In the genomic region with DNA sequence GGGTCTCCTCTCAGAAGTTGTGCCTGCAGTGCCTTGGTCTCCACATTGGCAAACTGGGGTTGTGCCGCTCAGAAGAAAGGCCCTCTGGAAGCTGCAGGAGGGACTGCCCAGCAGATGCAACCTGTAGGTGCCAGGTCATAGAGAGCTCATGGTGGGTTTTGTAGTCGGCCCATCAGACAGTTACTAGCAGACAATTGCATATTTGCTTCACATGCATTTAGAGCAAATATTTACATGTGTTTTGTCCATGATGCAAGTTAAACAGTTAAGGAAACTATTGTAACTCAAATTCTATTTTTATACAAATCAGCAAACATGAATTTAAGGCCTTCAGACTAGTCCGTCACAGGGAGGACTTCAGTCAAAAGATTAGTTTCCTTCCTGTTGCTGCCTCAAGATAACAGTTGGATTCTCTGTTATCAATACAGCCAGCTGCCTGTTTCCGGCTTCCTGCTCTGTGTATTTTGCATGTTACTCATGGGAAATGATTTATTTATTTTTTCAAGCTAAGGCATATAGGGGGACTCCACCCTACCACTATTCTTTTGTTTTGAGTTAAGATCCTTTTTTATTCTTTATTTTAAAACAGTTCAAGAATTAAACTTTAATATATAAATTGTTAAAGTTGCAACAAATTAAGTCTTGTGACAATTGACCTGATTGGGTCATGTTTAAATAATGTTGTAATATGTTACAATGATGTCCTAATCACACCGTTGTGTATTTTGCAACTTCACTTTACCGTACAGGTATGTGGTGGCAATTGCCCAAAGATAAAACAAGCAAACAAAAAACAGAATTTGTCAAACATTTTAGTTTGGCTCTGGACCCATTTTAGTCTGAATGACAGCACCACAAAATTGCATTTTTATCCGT, we compare ENCODE assay signal across 1 cellular context.
TF ChIP-seq lines count a peak whose summit lies in the region.

No MANE protein-coding gene starts in this region.

TF ChIP-seq in K562, 482 proteins besides CTCF, POLR2A, EP300 and RAD21 (continued from another document and continues in another):
- TF ChIP-seq ZNF354B (CRISPR knock-in tag; IDR thresholded peaks at IDR 0.05) (peak; percentile 32; the same call in 1 of the 2 replicates), ZFP36 (IDR thresholded peaks at IDR 0.05; ENCODE audit: low read depth, low read length, partially characterized antibody) (no peak), NR4A1 (CRISPR knock-in tag; IDR thresholded peaks at IDR 0.05) (no peak), NR4A1 (tag; IDR thresholded peaks at IDR 0.05) (peak; percentile 83), SRF (CRISPR knock-in tag; IDR thresholded peaks at IDR 0.05) (no peak), ZBED1 (IDR thresholded peaks at IDR 0.05) (no peak), HDAC3 (IDR thresholded peaks at IDR 0.05; ENCODE audit: borderline replicate concordance, partially characterized antibody) (peak; percentile 97), ZNF347 (CRISPR knock-in tag; IDR thresholded peaks at IDR 0.05; ENCODE audit: low read depth) (no peak), CHD1 (IDR thresholded peaks at IDR 0.05; ENCODE audit: low read length) (no peak), SIX5 (IDR thresholded peaks at IDR 0.05; ENCODE audit: borderline replicate concordance in 1 of 2, insufficient read depth in 1 of 2, low read depth in 1 of 2, low read length in 2 of 2) (no peak), MED1 (CRISPR knock-in tag; IDR thresholded peaks at IDR 0.05; ENCODE audit: borderline replicate concordance) (no peak), PTRF (tag; IDR thresholded peaks at IDR 0.05) (no peak; the same call in 1 of the 2 replicates), MIER1 (IDR thresholded peaks at IDR 0.05; ENCODE audit: low read depth) (no peak), SAFB (IDR thresholded peaks at IDR 0.05; ENCODE audit: borderline replicate concordance, low read depth, low read length) (no peak), ATF7 (IDR thresholded peaks at IDR 0.05) (peak; percentile 78), ZNF445 (CRISPR knock-in tag; IDR thresholded peaks at IDR 0.05; ENCODE audit: low read depth) (no peak), RBBP5 (IDR thresholded peaks at IDR 0.05; ENCODE audit: borderline replicate concordance, insufficient read depth, low read length, poor library complexity, severe bottlenecking) (no peak), SLC30A9 (CRISPR knock-in tag; IDR thresholded peaks at IDR 0.05) (no peak), RBM34 (IDR thresholded peaks at IDR 0.05; ENCODE audit: borderline replicate concordance, insufficient read depth, low read length) (no peak), LCOR (CRISPR knock-in tag; IDR thresholded peaks at IDR 0.05) (0 out of 2 replicates have a peak, but pooled peaks have one; percentile 67), ZNF140 (CRISPR knock-in tag; IDR thresholded peaks at IDR 0.05) (no peak), TAF7 (tag; IDR thresholded peaks at IDR 0.05) (no peak), MTA1 (IDR thresholded peaks at IDR 0.05; ENCODE audit: borderline replicate concordance) (peak; percentile 77), SAP30 (IDR thresholded peaks at IDR 0.05; ENCODE audit: borderline replicate concordance, insufficient read depth, low read depth, low read length, poor library complexity, severe bottlenecking) (no peak), ZNF282 (CRISPR knock-in tag; IDR thresholded peaks at IDR 0.05) (no peak), SMAD1 (IDR thresholded peaks at IDR 0.05; ENCODE audit: low read depth, low read length, partially characterized antibody) (peak; percentile 96), PHB (CRISPR knock-in tag; IDR thresholded peaks at IDR 0.05) (no peak), TSC22D4 (tag; IDR thresholded peaks at IDR 0.05) (no peak), ARHGAP35 (IDR thresholded peaks at IDR 0.05; ENCODE audit: partially characterized antibody) (no peak), BCL6 (CRISPR knock-in tag; IDR thresholded peaks at IDR 0.05) (no peak), SREBF2 (CRISPR knock-in tag; IDR thresholded peaks at IDR 0.05) (no peak), JUND (IDR thresholded peaks at IDR 0.05; ENCODE audit: borderline replicate concordance, low read depth, low read length) (peak; percentile 87), JUND (tag; IDR thresholded peaks at IDR 0.05; ENCODE audit: borderline replicate concordance, low read depth, low read length) (peak; percentile 78; the same call in 2 of the 3 replicates), ZNF444 (CRISPR knock-in tag; IDR thresholded peaks at IDR 0.05) (no peak), ZKSCAN3 (CRISPR knock-in tag; IDR thresholded peaks at IDR 0.05) (no peak), ZNF76 (CRISPR knock-in tag; IDR thresholded peaks at IDR 0.05; ENCODE audit: borderline replicate concordance) (no peak)
- TF ChIP-seq, protein P1, sequence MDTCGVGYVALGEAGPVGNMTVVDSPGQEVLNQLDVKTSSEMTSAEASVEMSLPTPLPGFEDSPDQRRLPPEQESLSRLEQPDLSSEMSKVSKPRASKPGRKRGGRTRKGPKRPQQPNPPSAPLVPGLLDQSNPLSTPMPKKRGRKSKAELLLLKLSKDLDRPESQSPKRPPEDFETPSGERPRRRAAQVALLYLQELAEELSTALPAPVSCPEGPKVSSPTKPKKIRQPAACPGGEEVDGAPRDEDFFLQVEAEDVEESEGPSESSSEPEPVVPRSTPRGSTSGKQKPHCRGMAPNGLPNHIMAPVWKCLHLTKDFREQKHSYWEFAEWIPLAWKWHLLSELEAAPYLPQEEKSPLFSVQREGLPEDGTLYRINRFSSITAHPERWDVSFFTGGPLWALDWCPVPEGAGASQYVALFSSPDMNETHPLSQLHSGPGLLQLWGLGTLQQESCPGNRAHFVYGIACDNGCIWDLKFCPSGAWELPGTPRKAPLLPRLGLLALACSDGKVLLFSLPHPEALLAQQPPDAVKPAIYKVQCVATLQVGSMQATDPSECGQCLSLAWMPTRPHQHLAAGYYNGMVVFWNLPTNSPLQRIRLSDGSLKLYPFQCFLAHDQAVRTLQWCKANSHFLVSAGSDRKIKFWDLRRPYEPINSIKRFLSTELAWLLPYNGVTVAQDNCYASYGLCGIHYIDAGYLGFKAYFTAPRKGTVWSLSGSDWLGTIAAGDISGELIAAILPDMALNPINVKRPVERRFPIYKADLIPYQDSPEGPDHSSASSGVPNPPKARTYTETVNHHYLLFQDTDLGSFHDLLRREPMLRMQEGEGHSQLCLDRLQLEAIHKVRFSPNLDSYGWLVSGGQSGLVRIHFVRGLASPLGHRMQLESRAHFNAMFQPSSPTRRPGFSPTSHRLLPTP (IDR thresholded peaks at IDR 0.05; ENCODE audit: borderline replicate concordance, extremely low read depth, insufficient read length), result no peak
- TF ChIP-seq, protein P2, sequence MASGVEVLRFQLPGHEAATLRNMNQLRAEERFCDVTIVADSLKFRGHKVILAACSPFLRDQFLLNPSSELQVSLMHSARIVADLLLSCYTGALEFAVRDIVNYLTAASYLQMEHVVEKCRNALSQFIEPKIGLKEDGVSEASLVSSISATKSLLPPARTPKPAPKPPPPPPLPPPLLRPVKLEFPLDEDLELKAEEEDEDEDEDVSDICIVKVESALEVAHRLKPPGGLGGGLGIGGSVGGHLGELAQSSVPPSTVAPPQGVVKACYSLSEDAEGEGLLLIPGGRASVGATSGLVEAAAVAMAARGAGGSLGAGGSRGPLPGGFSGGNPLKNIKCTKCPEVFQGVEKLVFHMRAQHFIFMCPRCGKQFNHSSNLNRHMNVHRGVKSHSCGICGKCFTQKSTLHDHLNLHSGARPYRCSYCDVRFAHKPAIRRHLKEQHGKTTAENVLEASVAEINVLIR (CRISPR knock-in tag; IDR thresholded peaks at IDR 0.05), result no peak
- TF ChIP-seq, protein P3, sequence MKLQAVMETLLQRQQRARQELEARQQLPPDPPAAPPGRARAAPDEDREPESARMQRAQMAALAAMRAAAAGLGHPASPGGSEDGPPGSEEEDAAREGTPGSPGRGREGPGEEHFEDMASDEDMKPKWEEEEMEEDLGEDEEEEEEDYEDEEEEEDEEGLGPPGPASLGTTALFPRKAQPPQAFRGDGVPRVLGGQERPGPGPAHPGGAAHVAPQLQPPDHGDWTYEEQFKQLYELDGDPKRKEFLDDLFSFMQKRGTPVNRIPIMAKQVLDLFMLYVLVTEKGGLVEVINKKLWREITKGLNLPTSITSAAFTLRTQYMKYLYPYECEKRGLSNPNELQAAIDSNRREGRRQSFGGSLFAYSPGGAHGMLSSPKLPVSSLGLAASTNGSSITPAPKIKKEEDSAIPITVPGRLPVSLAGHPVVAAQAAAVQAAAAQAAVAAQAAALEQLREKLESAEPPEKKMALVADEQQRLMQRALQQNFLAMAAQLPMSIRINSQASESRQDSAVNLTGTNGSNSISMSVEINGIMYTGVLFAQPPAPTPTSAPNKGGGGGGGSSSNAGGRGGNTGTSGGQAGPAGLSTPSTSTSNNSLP (IDR thresholded peaks at IDR 0.05; ENCODE audit: borderline replicate concordance, low read depth, low read length), result peak; percentile 95
- TF ChIP-seq, protein P4, sequence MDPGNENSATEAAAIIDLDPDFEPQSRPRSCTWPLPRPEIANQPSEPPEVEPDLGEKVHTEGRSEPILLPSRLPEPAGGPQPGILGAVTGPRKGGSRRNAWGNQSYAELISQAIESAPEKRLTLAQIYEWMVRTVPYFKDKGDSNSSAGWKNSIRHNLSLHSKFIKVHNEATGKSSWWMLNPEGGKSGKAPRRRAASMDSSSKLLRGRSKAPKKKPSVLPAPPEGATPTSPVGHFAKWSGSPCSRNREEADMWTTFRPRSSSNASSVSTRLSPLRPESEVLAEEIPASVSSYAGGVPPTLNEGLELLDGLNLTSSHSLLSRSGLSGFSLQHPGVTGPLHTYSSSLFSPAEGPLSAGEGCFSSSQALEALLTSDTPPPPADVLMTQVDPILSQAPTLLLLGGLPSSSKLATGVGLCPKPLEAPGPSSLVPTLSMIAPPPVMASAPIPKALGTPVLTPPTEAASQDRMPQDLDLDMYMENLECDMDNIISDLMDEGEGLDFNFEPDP (CRISPR knock-in tag; IDR thresholded peaks at IDR 0.05), result no peak
- TF ChIP-seq, protein P5, sequence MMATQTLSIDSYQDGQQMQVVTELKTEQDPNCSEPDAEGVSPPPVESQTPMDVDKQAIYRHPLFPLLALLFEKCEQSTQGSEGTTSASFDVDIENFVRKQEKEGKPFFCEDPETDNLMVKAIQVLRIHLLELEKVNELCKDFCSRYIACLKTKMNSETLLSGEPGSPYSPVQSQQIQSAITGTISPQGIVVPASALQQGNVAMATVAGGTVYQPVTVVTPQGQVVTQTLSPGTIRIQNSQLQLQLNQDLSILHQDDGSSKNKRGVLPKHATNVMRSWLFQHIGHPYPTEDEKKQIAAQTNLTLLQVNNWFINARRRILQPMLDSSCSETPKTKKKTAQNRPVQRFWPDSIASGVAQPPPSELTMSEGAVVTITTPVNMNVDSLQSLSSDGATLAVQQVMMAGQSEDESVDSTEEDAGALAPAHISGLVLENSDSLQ (IDR thresholded peaks at IDR 0.05), result peak; percentile 94
- TF ChIP-seq, protein P6, sequence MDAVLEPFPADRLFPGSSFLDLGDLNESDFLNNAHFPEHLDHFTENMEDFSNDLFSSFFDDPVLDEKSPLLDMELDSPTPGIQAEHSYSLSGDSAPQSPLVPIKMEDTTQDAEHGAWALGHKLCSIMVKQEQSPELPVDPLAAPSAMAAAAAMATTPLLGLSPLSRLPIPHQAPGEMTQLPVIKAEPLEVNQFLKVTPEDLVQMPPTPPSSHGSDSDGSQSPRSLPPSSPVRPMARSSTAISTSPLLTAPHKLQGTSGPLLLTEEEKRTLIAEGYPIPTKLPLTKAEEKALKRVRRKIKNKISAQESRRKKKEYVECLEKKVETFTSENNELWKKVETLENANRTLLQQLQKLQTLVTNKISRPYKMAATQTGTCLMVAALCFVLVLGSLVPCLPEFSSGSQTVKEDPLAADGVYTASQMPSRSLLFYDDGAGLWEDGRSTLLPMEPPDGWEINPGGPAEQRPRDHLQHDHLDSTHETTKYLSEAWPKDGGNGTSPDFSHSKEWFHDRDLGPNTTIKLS (IDR thresholded peaks at IDR 0.05; ENCODE audit: borderline replicate concordance, low read depth), result peak; percentile 33; the same call in 1 of the 2 replicates
- TF ChIP-seq, protein P7, sequence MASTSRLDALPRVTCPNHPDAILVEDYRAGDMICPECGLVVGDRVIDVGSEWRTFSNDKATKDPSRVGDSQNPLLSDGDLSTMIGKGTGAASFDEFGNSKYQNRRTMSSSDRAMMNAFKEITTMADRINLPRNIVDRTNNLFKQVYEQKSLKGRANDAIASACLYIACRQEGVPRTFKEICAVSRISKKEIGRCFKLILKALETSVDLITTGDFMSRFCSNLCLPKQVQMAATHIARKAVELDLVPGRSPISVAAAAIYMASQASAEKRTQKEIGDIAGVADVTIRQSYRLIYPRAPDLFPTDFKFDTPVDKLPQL (IDR thresholded peaks at IDR 0.05; ENCODE audit: extremely low read depth, insufficient read length), result no peak
- TF ChIP-seq, protein P8, sequence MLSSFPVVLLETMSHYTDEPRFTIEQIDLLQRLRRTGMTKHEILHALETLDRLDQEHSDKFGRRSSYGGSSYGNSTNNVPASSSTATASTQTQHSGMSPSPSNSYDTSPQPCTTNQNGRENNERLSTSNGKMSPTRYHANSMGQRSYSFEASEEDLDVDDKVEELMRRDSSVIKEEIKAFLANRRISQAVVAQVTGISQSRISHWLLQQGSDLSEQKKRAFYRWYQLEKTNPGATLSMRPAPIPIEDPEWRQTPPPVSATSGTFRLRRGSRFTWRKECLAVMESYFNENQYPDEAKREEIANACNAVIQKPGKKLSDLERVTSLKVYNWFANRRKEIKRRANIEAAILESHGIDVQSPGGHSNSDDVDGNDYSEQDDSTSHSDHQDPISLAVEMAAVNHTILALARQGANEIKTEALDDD (IDR thresholded peaks at IDR 0.05), result peak; percentile 94
- TF ChIP-seq, protein P9, sequence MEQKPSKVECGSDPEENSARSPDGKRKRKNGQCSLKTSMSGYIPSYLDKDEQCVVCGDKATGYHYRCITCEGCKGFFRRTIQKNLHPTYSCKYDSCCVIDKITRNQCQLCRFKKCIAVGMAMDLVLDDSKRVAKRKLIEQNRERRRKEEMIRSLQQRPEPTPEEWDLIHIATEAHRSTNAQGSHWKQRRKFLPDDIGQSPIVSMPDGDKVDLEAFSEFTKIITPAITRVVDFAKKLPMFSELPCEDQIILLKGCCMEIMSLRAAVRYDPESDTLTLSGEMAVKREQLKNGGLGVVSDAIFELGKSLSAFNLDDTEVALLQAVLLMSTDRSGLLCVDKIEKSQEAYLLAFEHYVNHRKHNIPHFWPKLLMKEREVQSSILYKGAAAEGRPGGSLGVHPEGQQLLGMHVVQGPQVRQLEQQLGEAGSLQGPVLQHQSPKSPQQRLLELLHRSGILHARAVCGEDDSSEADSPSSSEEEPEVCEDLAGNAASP (IDR thresholded peaks at IDR 0.05), result no peak
- TF ChIP-seq, protein P10, sequence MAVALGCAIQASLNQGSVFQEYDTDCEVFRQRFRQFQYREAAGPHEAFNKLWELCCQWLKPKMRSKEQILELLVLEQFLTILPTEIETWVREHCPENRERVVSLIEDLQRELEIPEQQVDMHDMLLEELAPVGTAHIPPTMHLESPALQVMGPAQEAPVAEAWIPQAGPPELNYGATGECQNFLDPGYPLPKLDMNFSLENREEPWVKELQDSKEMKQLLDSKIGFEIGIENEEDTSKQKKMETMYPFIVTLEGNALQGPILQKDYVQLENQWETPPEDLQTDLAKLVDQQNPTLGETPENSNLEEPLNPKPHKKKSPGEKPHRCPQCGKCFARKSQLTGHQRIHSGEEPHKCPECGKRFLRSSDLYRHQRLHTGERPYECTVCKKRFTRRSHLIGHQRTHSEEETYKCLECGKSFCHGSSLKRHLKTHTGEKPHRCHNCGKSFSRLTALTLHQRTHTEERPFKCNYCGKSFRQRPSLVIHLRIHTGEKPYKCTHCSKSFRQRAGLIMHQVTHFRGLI (CRISPR knock-in tag; IDR thresholded peaks at IDR 0.05), result no peak
